In the genomic region with DNA sequence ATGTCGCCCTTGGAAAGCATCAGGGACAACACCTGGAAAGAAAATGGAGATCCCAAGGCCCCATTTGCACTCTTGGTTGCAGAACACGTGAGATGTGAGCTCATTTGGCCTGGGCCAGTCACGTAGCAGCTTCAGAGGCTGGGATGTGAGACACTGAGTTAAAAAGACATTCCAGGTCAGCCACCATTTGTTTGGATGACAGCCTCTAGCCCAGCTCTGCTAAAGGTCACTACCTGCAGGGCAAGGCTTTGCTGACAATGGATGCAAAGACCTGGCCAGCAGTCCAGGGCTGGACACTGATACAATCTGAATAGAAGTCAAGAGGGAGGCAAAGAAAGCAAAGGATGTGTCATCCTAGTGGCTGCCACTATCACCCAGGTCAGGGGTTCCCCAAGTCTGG, we compare ENCODE assay signal across 25 cellular contexts.
"Had no signal": no experiment of that assay in that cellular context is flagged by ENCODE, and none has a peak within 500 bp of the region (broad histone marks: within the 10 kb centered on the region; RNA-seq: fewer than 3 reads in every experiment).

No MANE protein-coding gene starts in this region.

- H3K27me3 ChIP-seq: dorsolateral prefrontal cortex, gastroesophageal sphincter, hepatocyte, neutrophil, stomach, tibial artery had no signal

- H3K9me3 ChIP-seq: gastroesophageal sphincter, neutrophil, prostate gland, stomach, tibial artery had no signal

- DNase-seq: activated B cell treated with CpG ODN at 0.5 μM for 24 hours; activated CD4-positive, alpha-beta T cell treated with anti-CD3 and anti-CD28 coated beads for 36 hours; activated CD8-positive, alpha-beta memory T cell treated with anti-CD3 and anti-CD28 coated beads, Interleukin-2, amount 10 ng/mL, durations not matched to agents 7 days and 5 days; activated CD8-positive, alpha-beta T cell treated with anti-CD3 and anti-CD28 coated beads, Interleukin-2, amount 10 ng/mL, durations not matched to agents 7 days and 5 days; activated T-cell treated with anti-CD3 and anti-CD28 coated beads, Interleukin-2, amount 50 U/mL, for 48 hours; anterior cingulate cortex; cerebellar nuclear complex; dorsolateral prefrontal cortex; effector memory CD4-positive, alpha-beta T cell; erythroblast; left cardiac atrium; left ventricle myocardium superior; mammary epithelial cell; stimulated activated CD4-positive, alpha-beta T cell treated with anti-CD3 and anti-CD28 coated beads, Interleukin-1b, Interleukin-23, amount 100 ng/mL, for 48 hours; stimulated activated CD4-positive, alpha-beta T cell treated with anti-CD3 and anti-CD28 coated beads, Interleukin-4, amount 100 ng/mL, for 4 hours; stimulated activated CD8-positive, alpha-beta memory T cell treated with anti-CD3 and anti-CD28 coated beads, Interleukin-4, amount 100 ng/mL, for 48 hours; stomach had no signal

- ATAC-seq: activated CD4-positive, alpha-beta T cell treated with anti-CD3 and anti-CD28 coated beads for 36 hours; activated CD8-positive, alpha-beta memory T cell treated with anti-CD3 and anti-CD28 coated beads, Interleukin-2, amount 10 ng/mL, durations not matched to agents 7 days and 5 days; activated CD8-positive, alpha-beta T cell treated with anti-CD3 and anti-CD28 coated beads, Interleukin-2, amount 10 ng/mL, durations not matched to agents 7 days and 5 days; gastroesophageal sphincter; left cardiac atrium; left ventricle myocardium superior; stimulated activated memory B cell treated with anti-CD40 and anti-IgM and Interleukin-4, amounts not matched to agents 10 μg/mL and 1 μg/mL and 100 μg/mL, for 72 hours had no signal

- H3K36me3 ChIP-seq: gastroesophageal sphincter, neutrophil, prostate gland, stomach, tibial artery had no signal

- H3K4me2 ChIP-seq: hepatocyte, smooth muscle cell had no signal

- H3K27ac ChIP-seq: coronary artery, gastroesophageal sphincter, hepatocyte, neutrophil, prostate gland, stomach, tibial artery had no signal

- H3K4me3 ChIP-seq: coronary artery, dorsolateral prefrontal cortex, gastroesophageal sphincter, hepatocyte, prostate gland, smooth muscle cell, stomach, tibial artery had no signal

- H3K79me2 ChIP-seq: hepatocyte had no signal

- H3K4me1 ChIP-seq: gastroesophageal sphincter, prostate gland, stomach had no signal

- H2AFZ ChIP-seq: hepatocyte had no signal
